In the genomic region with DNA sequence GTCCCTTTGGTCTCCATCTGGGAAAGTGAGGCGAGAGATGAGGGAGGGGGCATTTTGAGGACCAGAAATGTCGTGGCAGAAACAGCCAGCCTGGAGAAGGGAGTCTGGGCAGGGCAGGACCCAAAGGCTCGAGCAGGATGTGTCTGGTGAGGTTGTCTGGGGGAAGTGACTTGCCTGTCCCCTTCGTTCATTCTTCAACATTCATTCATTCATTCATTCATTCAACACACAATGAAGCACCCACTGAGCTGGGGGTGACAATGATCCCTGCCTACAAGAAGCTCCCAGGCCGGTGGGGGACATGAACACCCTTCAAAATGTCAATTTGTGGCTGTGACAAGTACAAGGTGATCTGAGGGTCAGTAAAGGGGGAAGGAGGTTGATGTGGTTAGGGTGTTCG, we compare ENCODE assay signal across 1 cellular context.
TF ChIP-seq lines count a peak whose summit lies in the region.

No MANE protein-coding gene starts in this region.

TF ChIP-seq in K562, 482 proteins besides CTCF, POLR2A, EP300 and RAD21:
- TF ChIP-seq ZKSCAN8 (CRISPR knock-in tag; IDR thresholded peaks at IDR 0.05) (no peak), MEF2D (tag; conservative IDR thresholded peaks at IDR 0.05; ENCODE audit: low read depth) (no peak), KLF16 (IDR thresholded peaks at IDR 0.05) (no peak), RAD51 (IDR thresholded peaks at IDR 0.05; ENCODE audit: borderline replicate concordance, low read depth) (no peak), ZNF24 (IDR thresholded peaks at IDR 0.05) (peak; percentile 90), POLR2H (tag; IDR thresholded peaks at IDR 0.05; ENCODE audit: low read depth) (no peak), ZNF212 (CRISPR knock-in tag; IDR thresholded peaks at IDR 0.05) (no peak)
